ENCODE assay signal across 9 cellular contexts in genomic region chr20:57450419-57450818, GRCh38. TPM values are rescaled to one million over a fixed set of nuclear protein-coding genes. Genes with fewer than 3 reads are reported as not detected.
DNase-seq lines count a peak whose midpoint lies in the region; ATAC-seq and TF ChIP-seq lines count a peak whose summit lies in the region.
"Had no signal": no experiment of that assay in that cellular context is flagged by ENCODE, and none has a peak within 500 bp of the region (broad histone marks: within the 10 kb centered on the region; RNA-seq: fewer than 3 reads in every experiment).

No MANE protein-coding gene starts in this region.

- H3K36me3 ChIP-seq in adrenal gland (replicated peaks in 1 of 2) (no peaks in the 10 kb centered on the region), neutrophil (no peaks in the 10 kb centered on the region), mesendoderm (ENCODE audit: control insufficient read depth, insufficient read depth, low read length) (no peaks in the 10 kb centered on the region)
- H3K36me3 ChIP-seq: ascending aorta had no signal

- no peak overlapping the region for H3K23ac ChIP-seq in mesendoderm (ENCODE audit: low read length)

- no peak overlapping the region for H2AK5ac ChIP-seq in mesendoderm (ENCODE audit: low read length)

- H4K8ac ChIP-seq in mesendoderm (ENCODE audit: low read depth, low read length), result no peak overlapping the region

- no peak overlapping the region for H3K4ac ChIP-seq in mesendoderm (ENCODE audit: low read depth, low read length)

- no peak for TF ChIP-seq POLR2A in adrenal gland (IDR thresholded peaks at IDR 0.05)

- H3K9me3 ChIP-seq in adrenal gland (replicated peaks in 1 of 3) (no peaks in the 10 kb centered on the region), neutrophil (no peaks in the 10 kb centered on the region)

- H3K79me2 ChIP-seq in mesendoderm (ENCODE audit: control insufficient read depth, insufficient read depth, low read length), result no peaks in the 10 kb centered on the region

- H4K5ac ChIP-seq in mesendoderm (ENCODE audit: low read length), result no peak overlapping the region

- DNase-seq in GDM1 (lab: John Stamatoyannopoulos, UW) (peak; percentile 73), adrenal gland (peak in 6 of 7 donors; percentile 29 to 74 (median 52)), mesendoderm (no peak), kidney glomerular epithelial cell (lab: John Stamatoyannopoulos, UW) (no peak)
- DNase-seq in activated T-helper 2 cell treated with anti-CD3 and anti-CD28 coated beads, Interferon-gamma antibody, Interleukin-2, Interleukin-4, amounts not matched to agents 10 μg/mL and 5 μg/mL and 100 μg/mL, durations not matched to agents 14 hours and 24 hours and 36 hours (ENCODE audit: low spot score), result no peak

- no peaks in the 10 kb centered on the region for H3K4me1 ChIP-seq in adrenal gland (replicated peaks in 1 of 2)
- peaks cover 80 to 88% of the 10 kb centered on the region in 2 experiments for H3K4me1 ChIP-seq in neutrophil (ENCODE audit: control insufficient read depth in 1 of 2, insufficient read depth in 1 of 2, low read depth in 1 of 2, low read length in 1 of 2)
- H3K4me1 ChIP-seq in mesendoderm (ENCODE audit: control insufficient read depth, low read depth, low read length), result no peaks in the 10 kb centered on the region

- TF ChIP-seq CTCF in adrenal gland (IDR thresholded peaks at IDR 0.05) (no peak), neutrophil (IDR thresholded peaks at IDR 0.05) (peak; percentile 32)

- H3K4me3 Mint-ChIP-seq in activated T-helper 2 cell treated with anti-CD3 and anti-CD28 coated beads, Interferon-gamma antibody, Interleukin-2, Interleukin-4, amounts not matched to agents 10 μg/mL and 5 μg/mL and 100 μg/mL, durations not matched to agents 14 hours and 24 hours and 36 hours (ENCODE audit: low read depth), result no peak overlapping the region

- H3K27me3 Mint-ChIP-seq in activated T-helper 2 cell treated with anti-CD3 and anti-CD28 coated beads, Interferon-gamma antibody, Interleukin-2, Interleukin-4, amounts not matched to agents 10 μg/mL and 5 μg/mL and 100 μg/mL, durations not matched to agents 14 hours and 24 hours and 36 hours (ENCODE audit: low read depth), result peaks cover 26% of the 10 kb centered on the region

- no peaks in the 10 kb centered on the region for H3K79me1 ChIP-seq in mesendoderm (ENCODE audit: low read length)

- H3K27ac ChIP-seq in adrenal gland (peak overlapping the region in 1 of 5 donors; percentile 16), neutrophil (peak overlapping the region; percentile 84), mesendoderm (ENCODE audit: low read depth, low read length) (no peak overlapping the region)

- H3K9ac ChIP-seq in mesendoderm (ENCODE audit: low read length), result no peak overlapping the region

- no peak overlapping the region for H3K27ac Mint-ChIP-seq in activated T-helper 2 cell treated with anti-CD3 and anti-CD28 coated beads, Interferon-gamma antibody, Interleukin-2, Interleukin-4, amounts not matched to agents 10 μg/mL and 5 μg/mL and 100 μg/mL, durations not matched to agents 14 hours and 24 hours and 36 hours

- H2BK15ac ChIP-seq in mesendoderm (replicated peaks; ENCODE audit: low read depth), result no peak overlapping the region

- H3K4me1 Mint-ChIP-seq in activated T-helper 2 cell treated with anti-CD3 and anti-CD28 coated beads, Interferon-gamma antibody, Interleukin-2, Interleukin-4, amounts not matched to agents 10 μg/mL and 5 μg/mL and 100 μg/mL, durations not matched to agents 14 hours and 24 hours and 36 hours (ENCODE audit: low read depth), result peaks cover 19% of the 10 kb centered on the region

- no peak overlapping the region for H2BK120ac ChIP-seq in mesendoderm (ENCODE audit: low read depth, low read length)

- ATAC-seq in GM21390 (IDR thresholded peaks at IDR 0.05; ENCODE audit: unreplicated experiment), result peak; percentile 86
- peak; percentile 77 for ATAC-seq in HG03565 (IDR thresholded peaks at IDR 0.05; ENCODE audit: unreplicated experiment)

- no peaks in the 10 kb centered on the region for H3K9me3 Mint-ChIP-seq in activated T-helper 2 cell treated with anti-CD3 and anti-CD28 coated beads, Interferon-gamma antibody, Interleukin-2, Interleukin-4, amounts not matched to agents 10 μg/mL and 5 μg/mL and 100 μg/mL, durations not matched to agents 14 hours and 24 hours and 36 hours

- intact Hi-C loops in adrenal gland (cut with DNase I), result no loop called here
- intact Hi-C loops in activated T-helper 2 cell treated with anti-CD3 and anti-CD28 coated beads, Interferon-gamma antibody, Interleukin-2, Interleukin-4, amounts not matched to agents 10 μg/mL and 5 μg/mL and 100 μg/mL, durations not matched to agents 14 hours and 24 hours and 36 hours (cut with micrococcal nuclease), result no loop called here

- WGBS in adrenal gland, 4 donors, result 14 to 65% (median 31%) methylated on average over 2 to 12 of the region's 12 CpGs
- no CpG with 5 or more reads among the region's 12 CpGs for WGBS in mesendoderm (ENCODE audit: extremely low coverage, insufficient coverage, low lambda C conversion rate)

- no peak overlapping the region for H2BK5ac ChIP-seq in mesendoderm (ENCODE audit: low read length)

- H3K36me3 Mint-ChIP-seq in activated T-helper 2 cell treated with anti-CD3 and anti-CD28 coated beads, Interferon-gamma antibody, Interleukin-2, Interleukin-4, amounts not matched to agents 10 μg/mL and 5 μg/mL and 100 μg/mL, durations not matched to agents 14 hours and 24 hours and 36 hours (ENCODE audit: low read depth), result no peaks in the 10 kb centered on the region

- H3K56ac ChIP-seq in mesendoderm (ENCODE audit: low read length), result no peak overlapping the region

- H3K27me3 ChIP-seq in adrenal gland (no peaks in the 10 kb centered on the region), neutrophil (no peaks in the 10 kb centered on the region), mesendoderm (ENCODE audit: insufficient read depth, low read length, poor library complexity) (no peaks in the 10 kb centered on the region)
- H3K27me3 ChIP-seq: ascending aorta had no signal

- H3K18ac ChIP-seq in mesendoderm (ENCODE audit: low read length), result no peak overlapping the region

- H3K4me3 ChIP-seq in adrenal gland (no peak overlapping the region), neutrophil (ENCODE audit: low read depth in 1 of 2, low read length in 1 of 2) (peak overlapping the region; percentile 43 to 55), mesendoderm (ENCODE audit: low read length) (no peak overlapping the region)
- H3K4me3 ChIP-seq: ascending aorta had no signal

- H3K4me2 ChIP-seq in mesendoderm (ENCODE audit: low read length), result no peak overlapping the region

RNA-seq across cellular contexts. Expression of gene RBM38, which starts 59.2 kb away (rescaled TPM):
- 10 to 100 TPM in 7 of 8 donors, 1 to 10 TPM in 1; 7.2 to 25.9 (median 14.1) TPM for total RNA-seq in adrenal gland
- polyA plus RNA-seq in adrenal gland, result 10 to 100 TPM in 2 of 3 donors, 1 to 10 TPM in 1; 3.0 to 24.1 (median 10.5) TPM
- total RNA-seq in activated T-helper 2 cell treated with anti-CD3 and anti-CD28 coated beads, Interferon-gamma antibody, Interleukin-2, Interleukin-4, amounts not matched to agents 10 μg/mL and 5 μg/mL and 100 μg/mL, durations not matched to agents 14 hours and 24 hours and 36 hours, result 88.9 and 89.5 TPM in 2 replicates
- 60.0 TPM for polyA plus RNA-seq in mesendoderm (2013, experiment 1 of 2)
- 60.7 TPM for polyA plus RNA-seq in mesendoderm (2013, experiment 2 of 2)

Comparison
In these comparisons a context has a peak if more than half of its experiments do, and no peak if none do; other contexts are left out.
1. DNase-seq: peak in GDM1 (single experiment) and adrenal gland (6 of 7); none in activated T-helper 2 cell treated with anti-CD3 and anti-CD28 coated beads, Interferon-gamma antibody, Interleukin-2, Interleukin-4, amounts not matched to agents 10 μg/mL and 5 μg/mL and 100 μg/mL, durations not matched to agents 14 hours and 24 hours and 36 hours (single experiment), mesendoderm (single experiment) and kidney glomerular epithelial cell (single experiment).
2. H3K4me3 ChIP-seq: peak in neutrophil (2 of 2); none in adrenal gland (0 of 4) and mesendoderm (single experiment).